10 cellular contexts compared by ENCODE assay signal in genomic region chr10:50561266-50561665, GRCh38.
DNase-seq lines count a peak whose midpoint lies in the region; ATAC-seq and TF ChIP-seq lines count a peak whose summit lies in the region.
"Had no signal": no experiment of that assay in that cellular context is flagged by ENCODE, and none has a peak within 500 bp of the region (broad histone marks: within the 10 kb centered on the region; RNA-seq: fewer than 3 reads in every experiment).

No MANE protein-coding gene starts in this region.

- DNase-seq in HCEC 1CT (peak; percentile 80), iris pigment epithelial cell (ENCODE audit: low read depth) (peak; percentile 98), stromal cell of bone marrow (ENCODE audit: low read depth) (peak; percentile 96), NCI-H526 treated with DMSO at 0.1 percent for 48 hours (lab: John Stamatoyannopoulos, UW) (no peak)
- DNase-seq in naive thymus-derived CD4-positive, alpha-beta T cell, result no peak
- no peak for DNase-seq in activated CD4-positive, alpha-beta T cell treated with anti-CD3 and anti-CD28 coated beads for 4 hours
- DNase-seq: activated effector memory CD4-positive, alpha-beta T cell treated with Interleukin-2 at 50 U/mL for 16 hours; GF-D8 had no signal

- H3K27ac ChIP-seq in naive thymus-derived CD4-positive, alpha-beta T cell (ENCODE audit: low read depth, low read length), result no peak overlapping the region

- CTCF ChIA-PET in naive thymus-derived CD4-positive, alpha-beta T cell (lab: Charles Lee), result interaction anchor here (0.7 to 1.4 kb wide), 5 partner anchors 10 to 91 kb away, joined by 3 to 7 read pairs (median 4); partner anchors contain the start of gene SGMS1

- H3K27me3 ChIP-seq in naive thymus-derived CD4-positive, alpha-beta T cell (ENCODE audit: control insufficient read depth in 2 of 2, insufficient read depth in 2 of 2, low read length in 2 of 2), result no peaks in the 10 kb centered on the region

- H3K9me3 ChIP-seq in naive thymus-derived CD4-positive, alpha-beta T cell (ENCODE audit: control insufficient read depth in 2 of 3, low read length in 3 of 3), result no peaks in the 10 kb centered on the region

- peak overlapping the region in 4 of 5 experiments; percentile 55 to 88 (median 78) for H3K27ac Mint-ChIP-seq in brain
- H3K27ac Mint-ChIP-seq in naive thymus-derived CD4-positive, alpha-beta T cell, result no peak overlapping the region

- H3K4me3 Mint-ChIP-seq in brain, result peak overlapping the region in 2 of 5 experiments; percentile 23 to 74
- H3K4me3 Mint-ChIP-seq in naive thymus-derived CD4-positive, alpha-beta T cell, result no peak overlapping the region

- no peak overlapping the region for H3K4me3 ChIP-seq in naive thymus-derived CD4-positive, alpha-beta T cell (ENCODE audit: low read length)

- H3K4me1 Mint-ChIP-seq in brain, result peaks cover 37% of the 10 kb centered on the region
- peaks cover 0 to 57% (median 34%) of the 10 kb centered on the region in 7 donors for H3K4me1 Mint-ChIP-seq in naive thymus-derived CD4-positive, alpha-beta T cell

- H3K36me3 Mint-ChIP-seq in brain, result no peaks in the 10 kb centered on the region
- H3K36me3 Mint-ChIP-seq in naive thymus-derived CD4-positive, alpha-beta T cell, result peaks cover 0 to 11% (median 0%) of the 10 kb centered on the region in 5 donors

- POLR2A ChIA-PET in naive thymus-derived CD4-positive, alpha-beta T cell (lab: Charles Lee), result interaction anchor here (0.6 to 1.3 kb wide), 2 partner anchors 63 to 1470 kb away, joined by 3 to 7 read pairs; partner anchors contain the start of gene SGMS1

- no peak for TF ChIP-seq CTCF in brain (conservative IDR thresholded peaks at IDR 0.05)

- no peaks in the 10 kb centered on the region for H3K36me3 ChIP-seq in naive thymus-derived CD4-positive, alpha-beta T cell (ENCODE audit: control insufficient read depth in 2 of 3, insufficient read depth in 3 of 3, low read length in 3 of 3)

- H3K4me1 ChIP-seq in naive thymus-derived CD4-positive, alpha-beta T cell (ENCODE audit: control insufficient read depth in 2 of 2, insufficient read depth in 2 of 2, low read length in 2 of 2), result no peaks in the 10 kb centered on the region

- intact Hi-C loops in naive thymus-derived CD4-positive, alpha-beta T cell (cut with micrococcal nuclease), result loop anchor here (1.0 to 2.0 kb wide), 3 partner anchors 64 to 92 kb away; no protein-coding TSS in a partner anchor

- H3K9me3 Mint-ChIP-seq in brain, result no peaks in the 10 kb centered on the region
- peaks cover 0 to 2% (median 0%) of the 10 kb centered on the region in 11 donors for H3K9me3 Mint-ChIP-seq in naive thymus-derived CD4-positive, alpha-beta T cell

- no peaks in the 10 kb centered on the region for H3K27me3 Mint-ChIP-seq in brain
- H3K27me3 Mint-ChIP-seq in naive thymus-derived CD4-positive, alpha-beta T cell, result no peaks in the 10 kb centered on the region

- no peak for ATAC-seq in naive thymus-derived CD4-positive, alpha-beta T cell
- no peak for ATAC-seq in HG03432 (IDR thresholded peaks at IDR 0.05; ENCODE audit: unreplicated experiment)

Comparison
In these comparisons a context has a peak if more than half of its experiments do, and no peak if none do; other contexts are left out.
1. DNase-seq: peak in HCEC 1CT (single experiment), iris pigment epithelial cell (single experiment) and stromal cell of bone marrow (single experiment); none in NCI-H526 treated with DMSO at 0.1 percent for 48 hours (single experiment), naive thymus-derived CD4-positive, alpha-beta T cell (0 of 9) and activated CD4-positive, alpha-beta T cell treated with anti-CD3 and anti-CD28 coated beads for 4 hours (0 of 2).
2. H3K27ac Mint-ChIP-seq: peak in brain (4 of 5); none in naive thymus-derived CD4-positive, alpha-beta T cell (0 of 9).